In genomic region chr6:41826343-41827043, GRCh38 we compare ENCODE assay signal across 29 cellular contexts. TPM values are rescaled to one million over a fixed set of nuclear protein-coding genes. Genes with fewer than 3 reads are reported as not detected.
DNase-seq lines count a peak whose midpoint lies in the region; ATAC-seq, FAIRE-seq and TF ChIP-seq lines count a peak whose summit lies in the region.
"Had no signal": no experiment of that assay in that cellular context is flagged by ENCODE, and none has a peak within 500 bp of the region (broad histone marks: within the 10 kb centered on the region; RNA-seq: fewer than 3 reads in every experiment).

No MANE protein-coding gene starts in this region.

- WGBS in K562 (ENCODE audit: insufficient coverage, low coverage, missing lambda C conversion rate) = 71% methylated on average over 2 of the region's 2 CpGs

- TF ChIP-seq RAD21 in K562 (CRISPR knock-in tag; conservative IDR thresholded peaks at IDR 0.05 in 1 of 2, IDR thresholded peaks at IDR 0.05 in 1 of 2) = no peak

- H3K4me3 ChIP-seq in HEK293 (ENCODE audit: low read depth, low read length) (no peak overlapping the region), K562 (no peak overlapping the region)
- H3K4me3 ChIP-seq: BLaER1, GM12878 had no signal

- no peaks in the 10 kb centered on the region for H3K9me3 Mint-ChIP-seq in activated T-helper 2 cell treated with anti-CD3 and anti-CD28 coated beads, Interferon-gamma antibody, Interleukin-2, Interleukin-4, amounts not matched to agents 10 μg/mL and 5 μg/mL and 100 μg/mL, durations not matched to agents 14 hours and 24 hours and 36 hours
- H3K9me3 Mint-ChIP-seq: CD14-positive monocyte; CD4-positive, alpha-beta memory T cell; CD4-positive, CD25-positive, alpha-beta regulatory T cell; CD8-positive, alpha-beta memory T cell had no signal

- no peak for TF ChIP-seq POLR2A in K562 (conservative IDR thresholded peaks at IDR 0.05)

- no peaks in the 10 kb centered on the region for H3K9me1 ChIP-seq in K562 (ENCODE audit: control insufficient read depth, insufficient read depth, low read length)

- H2AFZ ChIP-seq in K562 (ENCODE audit: low read depth, low read length) = no peak overlapping the region

- H3K27me3 ChIP-seq in K562 (ENCODE audit: control insufficient read depth in 2 of 2, insufficient read depth in 2 of 2, low read length in 2 of 2) = no peaks in the 10 kb centered on the region
- H3K27me3 ChIP-seq: BE2C, BLaER1 had no signal

- H3K4me1 Mint-ChIP-seq in activated T-helper 2 cell treated with anti-CD3 and anti-CD28 coated beads, Interferon-gamma antibody, Interleukin-2, Interleukin-4, amounts not matched to agents 10 μg/mL and 5 μg/mL and 100 μg/mL, durations not matched to agents 14 hours and 24 hours and 36 hours (ENCODE audit: low read depth) = no peaks in the 10 kb centered on the region
- H3K4me1 Mint-ChIP-seq: CD4-positive, alpha-beta memory T cell; CD8-positive, alpha-beta memory T cell had no signal

- no peak overlapping the region for H3K9ac ChIP-seq in K562 (ENCODE audit: insufficient read depth in 1 of 2, low read depth in 2 of 2, low read length in 2 of 2)
- H3K9ac ChIP-seq: BLaER1 had no signal

- H3K79me2 ChIP-seq in K562 (ENCODE audit: control insufficient read depth, insufficient read depth, low read length) = no peaks in the 10 kb centered on the region

- CTCF ChIA-PET in HEK293 (lab: Yijun Ruan, JAX) (no interaction called here), K562 (lab: Yijun Ruan, JAX; ENCODE audit: low intra/inter-chr PET ratio) (no interaction called here)

- H3K9me3 ChIP-seq in HEK293 (ENCODE audit: control insufficient read depth, insufficient read depth, low read depth, low read length) = no peaks in the 10 kb centered on the region
- no peaks in the 10 kb centered on the region for H3K9me3 ChIP-seq in K562 (replicated peaks; ENCODE audit: control insufficient read depth, insufficient read depth, low read depth, low read length)
- H3K9me3 ChIP-seq: BE2C, BLaER1 had no signal

- H3K36me3 Mint-ChIP-seq in activated T-helper 2 cell treated with anti-CD3 and anti-CD28 coated beads, Interferon-gamma antibody, Interleukin-2, Interleukin-4, amounts not matched to agents 10 μg/mL and 5 μg/mL and 100 μg/mL, durations not matched to agents 14 hours and 24 hours and 36 hours (ENCODE audit: low read depth) = no peaks in the 10 kb centered on the region
- H3K36me3 Mint-ChIP-seq: CD4-positive, CD25-positive, alpha-beta regulatory T cell had no signal

- H4K20me1 ChIP-seq in K562 (replicated peaks; ENCODE audit: control insufficient read depth, insufficient read depth, low read length) = no peaks in the 10 kb centered on the region

- H3K27ac Mint-ChIP-seq in activated T-helper 2 cell treated with anti-CD3 and anti-CD28 coated beads, Interferon-gamma antibody, Interleukin-2, Interleukin-4, amounts not matched to agents 10 μg/mL and 5 μg/mL and 100 μg/mL, durations not matched to agents 14 hours and 24 hours and 36 hours = no peak overlapping the region
- H3K27ac Mint-ChIP-seq: CD14-positive monocyte; CD4-positive, alpha-beta memory T cell; CD4-positive, CD25-positive, alpha-beta regulatory T cell had no signal

- H3K4me1 ChIP-seq in HEK293 (ENCODE audit: control insufficient read depth, insufficient read depth, low read length) (peaks cover 2% of the 10 kb centered on the region; the same call in 1 of the 2 replicates), K562 (replicated peaks in 1 of 2; ENCODE audit: control insufficient read depth in 2 of 2, insufficient read depth in 2 of 2, low read length in 2 of 2) (peaks cover 0 to 6% of the 10 kb centered on the region in 2 experiments; a peak in 3 of 5 replicates)
- H3K4me1 ChIP-seq: BE2C, BLaER1 had no signal

- H3K27ac ChIP-seq in HEK293 (ENCODE audit: extremely low read depth, low read depth, low read length) (no peak overlapping the region), K562 (ENCODE audit: extremely low read depth, low read depth, low read length) (no peak overlapping the region)
- H3K27ac ChIP-seq: BLaER1 had no signal

- ATAC-seq in K562 = no peak; the same call in 2 of the 3 replicates
- ATAC-seq: GM12878 had no signal

- intact Hi-C loops in K562 (cut with micrococcal nuclease) = no loop called here
- intact Hi-C loops in activated T-helper 2 cell treated with anti-CD3 and anti-CD28 coated beads, Interferon-gamma antibody, Interleukin-2, Interleukin-4, amounts not matched to agents 10 μg/mL and 5 μg/mL and 100 μg/mL, durations not matched to agents 14 hours and 24 hours and 36 hours (cut with micrococcal nuclease) = no loop called here

- H3K4me2 ChIP-seq in K562 (ENCODE audit: insufficient read depth, low read length) = no peak overlapping the region
- H3K4me2 ChIP-seq: BLaER1 had no signal

- TF ChIP-seq EP300 in K562 (IDR thresholded peaks at IDR 0.05; ENCODE audit: low read length) = no peak

- peak; percentile 6 for FAIRE-seq in K562 (lab: Jason Lieb, UNC)
- FAIRE-seq: A204.1, GM12878, GM12892, GM18507 had no signal

- no TSS peak for BruUV-seq in K562 (replicated peaks; lab: Mats Ljungman, UMichigan)

- H3K27me3 Mint-ChIP-seq in activated T-helper 2 cell treated with anti-CD3 and anti-CD28 coated beads, Interferon-gamma antibody, Interleukin-2, Interleukin-4, amounts not matched to agents 10 μg/mL and 5 μg/mL and 100 μg/mL, durations not matched to agents 14 hours and 24 hours and 36 hours (ENCODE audit: low read depth) = no peaks in the 10 kb centered on the region
- H3K27me3 Mint-ChIP-seq: CD4-positive, alpha-beta memory T cell; CD4-positive, CD25-positive, alpha-beta regulatory T cell; CD8-positive, alpha-beta memory T cell had no signal

- no peak overlapping the region for H3K4me3 Mint-ChIP-seq in activated T-helper 2 cell treated with anti-CD3 and anti-CD28 coated beads, Interferon-gamma antibody, Interleukin-2, Interleukin-4, amounts not matched to agents 10 μg/mL and 5 μg/mL and 100 μg/mL, durations not matched to agents 14 hours and 24 hours and 36 hours (ENCODE audit: low read depth)
- H3K4me3 Mint-ChIP-seq: CD14-positive monocyte; CD4-positive, alpha-beta memory T cell; CD4-positive, CD25-positive, alpha-beta regulatory T cell; CD8-positive, alpha-beta memory T cell had no signal

- in situ Hi-C loops in K562 (cut with MboI) = no loop called here

- H3K36me3 ChIP-seq in HEK293 (ENCODE audit: control insufficient read depth in 2 of 2, insufficient read depth in 1 of 2, low read length in 2 of 2) = no peaks in the 10 kb centered on the region; a peak in 1 of 3 replicates
- no peaks in the 10 kb centered on the region for H3K36me3 ChIP-seq in K562 (ENCODE audit: control insufficient read depth, insufficient read depth, low read length)
- H3K36me3 ChIP-seq: BE2C had no signal

- TF ChIP-seq CTCF in HEK293 (tag by site-specific recombination; IDR thresholded peaks at IDR 0.05) (no peak), K562 (IDR thresholded peaks at IDR 0.05 in 2 of 3, conservative IDR thresholded peaks at IDR 0.05 in 1 of 3; ENCODE audit: insufficient read depth in 2 of 3, low read depth in 1 of 3, low read length in 3 of 3) (no peak)

- no peak for DNase-seq in K562 (ENCODE audit: extremely low read depth in 1 of 4, low spot score in 3 of 4)
- DNase-seq in activated T-helper 2 cell treated with anti-CD3 and anti-CD28 coated beads, Interferon-gamma antibody, Interleukin-2, Interleukin-4, amounts not matched to agents 10 μg/mL and 5 μg/mL and 100 μg/mL, durations not matched to agents 14 hours and 24 hours and 36 hours (ENCODE audit: low spot score) = no peak
- DNase-seq in NOMO-1 (lab: John Stamatoyannopoulos, UW; ENCODE audit: unreplicated experiment in 2 of 2) = no peak
- DNase-seq: 8988T; ACHN; BE2C; C1 segment of cervical spinal cord; CD4-positive, alpha-beta memory T cell; CD4-positive, CD25-positive, alpha-beta regulatory T cell; CD8-positive, alpha-beta memory T cell; COR-L47; DMS 273 treated with DMSO at 0.1 percent for 48 hours; DMS153; DMS53; DMS79; DND-41; EL; GDM1 had no signal

- POLR2A ChIA-PET in HEK293 (lab: Yijun Ruan, JAX) = no interaction called here
- POLR2A ChIA-PET in K562 (lab: Yijun Ruan, JAX) = no interaction called here

RNA-seq across cellular contexts. Expression of gene TOMM6, which starts 39.0 kb away (rescaled TPM):
- 49.6 and 52.2 TPM in 2 replicates for total RNA-seq in K562 (2011; cell fraction: chromatin; rRNA removed; ENCODE audit: low replicate concordance)
- total RNA-seq in K562 (2011; cell fraction: nucleolus; rRNA removed) = 78.5 and 85.9 TPM in 2 replicates
- 108 and 156 TPM in 2 replicates for total RNA-seq in K562 (2011; cell fraction: nucleoplasm; rRNA removed)
- 377 and 380 TPM in 2 replicates for total RNA-seq in K562 (2014; rRNA removed)
- 754 and 831 TPM in 2 replicates for total RNA-seq in K562 (2014; rRNA removed; fragmentation: Illumina TruSeq; extraction: Trizol)
- 736 and 780 TPM in 2 replicates for total RNA-seq in K562 (2015; rRNA removed; fragmentation: Illumina TruSeq; extraction: Trizol)
- total RNA-seq in K562 (2021) = 677 and 726 TPM in 2 replicates
- 955 and 1,065 TPM in 2 replicates for polyA plus RNA-seq in K562 (2011; rRNA removed)
- polyA plus RNA-seq in K562 (2011; cell fraction: cytosol; rRNA removed) = 1,189 and 1,772 TPM in 2 replicates
- 229 and 402 TPM in 2 replicates for polyA plus RNA-seq in K562 (2011; cell fraction: nucleus; rRNA removed)
- 464 and 1,133 TPM in 2 replicates for polyA plus RNA-seq in K562 (2012)
- polyA plus RNA-seq in K562 (2014; fragmentation: Illumina TruSeq; extraction: Trizol) = 1,747 and 2,097 TPM in 2 replicates
- 1,000 to 10,000 TPM; 1,746 to 1,760 TPM for polyA plus RNA-seq in K562 (2014; fragmentation: Nextera tagmentation; extraction: Ambion mirVana)
- polyA plus RNA-seq in K562 (2014; rRNA removed) = 1,029 and 1,276 TPM in 2 replicates
- polyA minus RNA-seq in K562 (2011; rRNA and poly(A)+ RNA removed) = 270 and 271 TPM in 2 replicates
- polyA minus RNA-seq in K562 (2011; cell fraction: cytosol; rRNA and poly(A)+ RNA removed) = 123 and 140 TPM in 2 replicates
- 28.3 and 62.3 TPM in 2 replicates for polyA minus RNA-seq in K562 (2011; cell fraction: nucleus; rRNA and poly(A)+ RNA removed)
- total RNA-seq in activated T-helper 2 cell treated with anti-CD3 and anti-CD28 coated beads, Interferon-gamma antibody, Interleukin-2, Interleukin-4, amounts not matched to agents 10 μg/mL and 5 μg/mL and 100 μg/mL, durations not matched to agents 14 hours and 24 hours and 36 hours = 308 and 316 TPM in 2 replicates

RNA-seq across cellular contexts. Expression of gene PRICKLE4, which starts 45.9 kb away (rescaled TPM):
- total RNA-seq in K562 (2011; cell fraction: chromatin; rRNA removed; ENCODE audit: low replicate concordance) = 6.0 and 13.5 TPM in 2 replicates
- total RNA-seq in K562 (2011; cell fraction: nucleolus; rRNA removed) = 5.4 and 6.8 TPM in 2 replicates
- total RNA-seq in K562 (2011; cell fraction: nucleoplasm; rRNA removed) = 4.6 and 6.0 TPM in 2 replicates
- total RNA-seq in K562 (2014; rRNA removed) (1.3 TPM in 1 of 2 replicates, not detected in the other), K562 (2014; rRNA removed; fragmentation: Illumina TruSeq; extraction: Trizol) (not detected in 2 replicates), K562 (2015; rRNA removed; fragmentation: Illumina TruSeq; extraction: Trizol) (not detected in 2 replicates), K562 (2021) (0.20 and 0.87 TPM in 2 replicates)
- polyA plus RNA-seq in K562 (2011; rRNA removed) (0.32 and 0.54 TPM in 2 replicates), K562 (2014; fragmentation: Illumina TruSeq; extraction: Trizol) (not detected in 2 replicates), K562 (2014; fragmentation: Nextera tagmentation; extraction: Ambion mirVana) (not detected), K562 (2014; rRNA removed) (0.27 and 1.7 TPM in 2 replicates)
- 0.07 and 0.19 TPM in 2 replicates for polyA plus RNA-seq in K562 (2011; cell fraction: cytosol; rRNA removed)
- polyA plus RNA-seq in K562 (2011; cell fraction: nucleus; rRNA removed) = 12.6 and 13.9 TPM in 2 replicates
- 1.9 and 2.0 TPM in 2 replicates for polyA plus RNA-seq in K562 (2012)
- polyA minus RNA-seq in K562 (2011; rRNA and poly(A)+ RNA removed) = 0.56 TPM in 1 of 2 replicates, not detected in the other
- not detected in 2 replicates for polyA minus RNA-seq in K562 (2011; cell fraction: cytosol; rRNA and poly(A)+ RNA removed)
- 3.9 and 7.4 TPM in 2 replicates for polyA minus RNA-seq in K562 (2011; cell fraction: nucleus; rRNA and poly(A)+ RNA removed)
- total RNA-seq in activated T-helper 2 cell treated with anti-CD3 and anti-CD28 coated beads, Interferon-gamma antibody, Interleukin-2, Interleukin-4, amounts not matched to agents 10 μg/mL and 5 μg/mL and 100 μg/mL, durations not matched to agents 14 hours and 24 hours and 36 hours = not detected in 2 replicates
- total RNA-seq: A673; CD4-positive, alpha-beta memory T cell; CD4-positive, CD25-positive, alpha-beta regulatory T cell; CD8-positive, alpha-beta memory T cell; Daoy; G401 had no signal
- polyA plus RNA-seq: AG04450; CD14-positive monocyte; CD4-positive, alpha-beta memory T cell; CD4-positive, CD25-positive, alpha-beta regulatory T cell; CD8-positive, alpha-beta memory T cell had no signal

RNA-seq across cellular contexts. Expression of gene FRS3, which starts 46.8 kb away (rescaled TPM):
- 3.2 and 6.0 TPM in 2 replicates for total RNA-seq in K562 (2011; cell fraction: chromatin; rRNA removed; ENCODE audit: low replicate concordance)
- total RNA-seq in K562 (2011; cell fraction: nucleolus; rRNA removed) = 4.7 and 5.5 TPM in 2 replicates
- total RNA-seq in K562 (2011; cell fraction: nucleoplasm; rRNA removed) = 3.2 and 3.7 TPM in 2 replicates
- total RNA-seq in K562 (2014; rRNA removed) (1.7 and 3.1 TPM in 2 replicates), K562 (2014; rRNA removed; fragmentation: Illumina TruSeq; extraction: Trizol) (0.45 and 1.0 TPM in 2 replicates), K562 (2015; rRNA removed; fragmentation: Illumina TruSeq; extraction: Trizol) (1.1 and 1.8 TPM in 2 replicates), K562 (2021) (3.1 and 3.3 TPM in 2 replicates)
- polyA plus RNA-seq in K562 (2011; rRNA removed) (3.0 and 4.2 TPM in 2 replicates), K562 (2014; fragmentation: Illumina TruSeq; extraction: Trizol) (1.6 and 3.0 TPM in 2 replicates), K562 (2014; fragmentation: Nextera tagmentation; extraction: Ambion mirVana) (under 1 TPM; 0.03 to 0.06 TPM), K562 (2014; rRNA removed) (3.4 and 3.7 TPM in 2 replicates)
- polyA plus RNA-seq in K562 (2011; cell fraction: cytosol; rRNA removed) = 4.3 and 6.5 TPM in 2 replicates
- polyA plus RNA-seq in K562 (2011; cell fraction: nucleus; rRNA removed) = 8.1 and 10.8 TPM in 2 replicates
- 1.5 and 4.5 TPM in 2 replicates for polyA plus RNA-seq in K562 (2012)
- polyA minus RNA-seq in K562 (2011; rRNA and poly(A)+ RNA removed) = 0.84 and 0.95 TPM in 2 replicates
- polyA minus RNA-seq in K562 (2011; cell fraction: cytosol; rRNA and poly(A)+ RNA removed) = 0.82 and 1.0 TPM in 2 replicates
- 1.6 and 1.8 TPM in 2 replicates for polyA minus RNA-seq in K562 (2011; cell fraction: nucleus; rRNA and poly(A)+ RNA removed)
- 4.7 and 5.8 TPM in 2 replicates for total RNA-seq in activated T-helper 2 cell treated with anti-CD3 and anti-CD28 coated beads, Interferon-gamma antibody, Interleukin-2, Interleukin-4, amounts not matched to agents 10 μg/mL and 5 μg/mL and 100 μg/mL, durations not matched to agents 14 hours and 24 hours and 36 hours

Comparison
In these comparisons a context has a peak if more than half of its experiments do, and no peak if none do; other contexts are left out.
1. Of the 44 proteins assayed by ChIP-seq in both K562 and HEK293: peak only in K562: none; only in HEK293: ATF2; in both: none; in neither: 43.